Comparison of ENCODE assay signal across 14 cellular contexts in genomic region chr7:123633553-123633952, GRCh38. TPM values are rescaled to one million over a fixed set of nuclear protein-coding genes. Genes with fewer than 3 reads are reported as not detected.
DNase-seq lines count a peak whose midpoint lies in the region; TF ChIP-seq lines count a peak whose summit lies in the region.
"Had no signal": no experiment of that assay in that cellular context is flagged by ENCODE, and none has a peak within 500 bp of the region (broad histone marks: within the 10 kb centered on the region; RNA-seq: fewer than 3 reads in every experiment).

No MANE protein-coding gene starts in this region.

- H3K9ac ChIP-seq in adipocyte (ENCODE audit: low read length) (no peak overlapping the region), skeletal muscle satellite cell (ENCODE audit: low read depth, low read length) (peak overlapping the region; percentile 10)

- H3K27me3 ChIP-seq in adipocyte (replicated peaks; ENCODE audit: control insufficient read depth, insufficient read depth, low read length) (no peaks in the 10 kb centered on the region), skeletal muscle satellite cell (ENCODE audit: control insufficient read depth, insufficient read depth, low read length) (no peaks in the 10 kb centered on the region)
- H3K27me3 ChIP-seq: right atrium auricular region had no signal

- H3K4me1 ChIP-seq in adipocyte (ENCODE audit: control insufficient read depth, insufficient read depth, low read length) (no peaks in the 10 kb centered on the region), skeletal muscle satellite cell (ENCODE audit: control insufficient read depth, insufficient read depth, low read length) (peaks cover 16% of the 10 kb centered on the region)

- H3K4me3 ChIP-seq in HFF-Myc (replicated peaks; ENCODE audit: low read depth, low read length) (no peak overlapping the region; the same call in 1 of the 2 replicates), adipocyte (ENCODE audit: low read length) (no peak overlapping the region), skeletal muscle satellite cell (ENCODE audit: low read length) (no peak overlapping the region)
- H3K4me3 ChIP-seq: right atrium auricular region had no signal

- H3K9me3 ChIP-seq in adipocyte (ENCODE audit: control insufficient read depth, low read length) (no peaks in the 10 kb centered on the region), skeletal muscle satellite cell (replicated peaks; ENCODE audit: low read length) (no peaks in the 10 kb centered on the region)
- H3K9me3 ChIP-seq: Caco-2, right atrium auricular region had no signal

- H3K27ac ChIP-seq in substantia nigra (ENCODE audit: low read depth, low read length, poor library complexity, severe bottlenecking): no peak overlapping the region

- H3K36me3 ChIP-seq in adipocyte (ENCODE audit: control insufficient read depth, insufficient read depth, low read length, severe bottlenecking) (no peaks in the 10 kb centered on the region), skeletal muscle satellite cell (ENCODE audit: insufficient read depth, low read length) (no peaks in the 10 kb centered on the region)
- H3K36me3 ChIP-seq: right atrium auricular region had no signal

- peak; percentile 77 for DNase-seq in HFF-Myc (ENCODE audit: extremely low read depth, low read depth)
- peak; percentile 66 for DNase-seq in adipocyte (ENCODE audit: low read depth)
- peak; percentile 43 for DNase-seq in fibroblast of the conjunctiva (ENCODE audit: low read depth)
- DNase-seq in substantia nigra (lab: John Stamatoyannopoulos, UW): no peak
- DNase-seq in DMS79 treated with DMSO at 0.1 percent for 48 hours (lab: John Stamatoyannopoulos, UW): no peak
- no peak for DNase-seq in HuH-7 (ENCODE audit: low spot score)
- DNase-seq: activated CD4-positive, alpha-beta T cell treated with anti-CD3 and anti-CD28 coated beads for 48 hours; activated T-cell treated with anti-CD3 and anti-CD28 coated beads, Interleukin-2, amount 50 U/mL, for 4 hours; Caco-2; Karpas-422; NCI-H2107 had no signal

- TF ChIP-seq CTCF in HFF-Myc (IDR thresholded peaks at IDR 0.05; ENCODE audit: low read depth, low read length, missing control alignments): no peak

- H3K4me2 ChIP-seq in skeletal muscle satellite cell (ENCODE audit: low read length): peak overlapping the region; percentile 66

RNA-seq across cellular contexts. Expression of gene LMOD2, which starts 22.1 kb away (rescaled TPM):
- 0.66 TPM in 1 of 2 replicates, not detected in the other for total RNA-seq in skeletal muscle satellite cell (2012; rRNA removed)
- total RNA-seq: activated T-cell treated with anti-CD3 and anti-CD28 coated beads, Interleukin-2, amount 50 U/mL, for 4 hours; Caco-2; temporal lobe had no signal

RNA-seq across cellular contexts. Expression of gene ASB15, which starts 31.9 kb away (rescaled TPM):
- total RNA-seq in skeletal muscle satellite cell (2012; rRNA removed): under 0.01 TPM in 1 of 2 replicates, not detected in the other
- total RNA-seq: activated T-cell treated with anti-CD3 and anti-CD28 coated beads, Interleukin-2, amount 50 U/mL, for 4 hours; Caco-2; temporal lobe had no signal

Comparison
In these comparisons a context has a peak if more than half of its experiments do, and no peak if none do; other contexts are left out.
1. DNase-seq: peak in HFF-Myc (single experiment), adipocyte (single experiment) and fibroblast of the conjunctiva (single experiment); none in substantia nigra (0 of 49), DMS79 treated with DMSO at 0.1 percent for 48 hours (single experiment) and HuH-7 (single experiment).